In genomic region chr20:15916623-15917022, GRCh38 we compare ENCODE assay signal across 1 cellular context.
TF ChIP-seq lines count a peak whose summit lies in the region.

No MANE protein-coding gene starts in this region.

TF ChIP-seq in SK-N-SH, 30 proteins besides CTCF, POLR2A, EP300 and RAD21 (continued from another document):
- TF ChIP-seq NFIC (IDR thresholded peaks at IDR 0.05; ENCODE audit: borderline replicate concordance), result peak; percentile 56; the same call in 1 of the 2 replicates
- no peak for TF ChIP-seq JUND (IDR thresholded peaks at IDR 0.05)
- TF ChIP-seq FOXM1 (IDR thresholded peaks at IDR 0.05; ENCODE audit: low read depth), result no peak
- no peak for TF ChIP-seq ELF1 (IDR thresholded peaks at IDR 0.05)
- no peak for TF ChIP-seq EZH2phosphoT487 (IDR thresholded peaks at IDR 0.05; ENCODE audit: borderline replicate concordance, low read depth)
